ENCODE assay signal across 8 cellular contexts in genomic region chr6:161272600-161273355, GRCh38. TPM values are rescaled to one million over a fixed set of nuclear protein-coding genes. Genes with fewer than 3 reads are reported as not detected.
DNase-seq lines count a peak whose midpoint lies in the region; ATAC-seq and TF ChIP-seq lines count a peak whose summit lies in the region.

No MANE protein-coding gene starts in this region.

- H3K27me3 Mint-ChIP-seq in activated CD8-positive, alpha-beta T cell treated with anti-CD3 and anti-CD28 coated beads for 36 hours = peaks cover 3% of the 10 kb centered on the region

- WGBS in right cardiac atrium = 42% methylated on average over 11 of the region's 11 CpGs

- H3K27me3 ChIP-seq in HAP-1 (ENCODE audit: low read depth) (no peaks in the 10 kb centered on the region), right cardiac atrium (ENCODE audit: control insufficient read depth, insufficient read depth) (no peaks in the 10 kb centered on the region), gastrocnemius medialis (peaks cover 0 to 7% (median 3%) of the 10 kb centered on the region in 3 donors)

- peak overlapping the region; percentile 82 for H3K4me3 Mint-ChIP-seq in activated CD8-positive, alpha-beta T cell treated with anti-CD3 and anti-CD28 coated beads for 36 hours

- ATAC-seq in activated CD8-positive, alpha-beta T cell treated with anti-CD3 and anti-CD28 coated beads for 36 hours = no peak
- ATAC-seq in right cardiac atrium = peak in 1 of 2 donors; percentile 2
- ATAC-seq in gastrocnemius medialis = no peak
- no peak for ATAC-seq in GM18505 (IDR thresholded peaks at IDR 0.05; ENCODE audit: unreplicated experiment)
- ATAC-seq in GM18858 (IDR thresholded peaks at IDR 0.05; ENCODE audit: unreplicated experiment) = no peak

- TF ChIP-seq CTCF in AG09309 (IDR thresholded peaks at IDR 0.05; ENCODE audit: control insufficient read depth, insufficient read depth, low read depth, low read length, missing control alignments) = no peak
- no peak for TF ChIP-seq CTCF in activated CD8-positive, alpha-beta T cell treated with anti-CD3 and anti-CD28 coated beads for 36 hours (IDR thresholded peaks at IDR 0.05)
- TF ChIP-seq CTCF in gastrocnemius medialis (IDR thresholded peaks at IDR 0.05 in 4 of 5, conservative IDR thresholded peaks at IDR 0.05 in 1 of 5) = no peak

- no peaks in the 10 kb centered on the region for H3K36me3 Mint-ChIP-seq in activated CD8-positive, alpha-beta T cell treated with anti-CD3 and anti-CD28 coated beads for 36 hours (ENCODE audit: low read depth)

- DNase-seq in AG09309 (ENCODE audit: low read depth) = peak; percentile 20
- peak; percentile 50 to 76 for DNase-seq in HAP-1 (ENCODE audit: low spot score in 2 of 2)
- DNase-seq in activated CD8-positive, alpha-beta T cell treated with anti-CD3 and anti-CD28 coated beads for 36 hours = no peak
- DNase-seq in right cardiac atrium = no peak
- no peak for DNase-seq in gastrocnemius medialis
- DNase-seq in SHP77 treated with DMSO at 0.1 percent for 48 hours (lab: John Stamatoyannopoulos, UW) = no peak

- H3K9me3 ChIP-seq in HAP-1 (no peaks in the 10 kb centered on the region), right cardiac atrium (ENCODE audit: control insufficient read depth, low read length) (no peaks in the 10 kb centered on the region), gastrocnemius medialis (no peaks in the 10 kb centered on the region)

- H3K36me3 ChIP-seq in HAP-1 (replicated peaks) = no peaks in the 10 kb centered on the region
- no peaks in the 10 kb centered on the region for H3K36me3 ChIP-seq in gastrocnemius medialis

- TF ChIP-seq POLR2A in gastrocnemius medialis (IDR thresholded peaks at IDR 0.05) (no peak), GM18505 (IDR thresholded peaks at IDR 0.05; ENCODE audit: borderline replicate concordance, extremely low read depth, insufficient read depth, insufficient read length) (no peak)

- CTCF ChIA-PET in activated CD8-positive, alpha-beta T cell treated with anti-CD3 and anti-CD28 coated beads for 36 hours (lab: Charles Lee) = interaction anchor here (1.1 kb wide), 1 partner anchor 32 kb away, joined by 3 read pairs; no protein-coding TSS in a partner anchor

- H3K4me1 ChIP-seq in HAP-1 = peaks cover 6% of the 10 kb centered on the region; the same call in 1 of the 2 replicates
- no peaks in the 10 kb centered on the region for H3K4me1 ChIP-seq in right cardiac atrium (ENCODE audit: control insufficient read depth, insufficient read depth, low read length)
- peaks cover 0 to 10% of the 10 kb centered on the region in 2 donors for H3K4me1 ChIP-seq in gastrocnemius medialis

- H3K4me3 ChIP-seq in AG09309 (ENCODE audit: control insufficient read depth, low read depth, low read length) (peak overlapping the region; percentile 74), HAP-1 (peak overlapping the region; percentile 44), right cardiac atrium (ENCODE audit: low read length) (peak overlapping the region; percentile 93), gastrocnemius medialis (peak overlapping the region; percentile 35 to 62 (median 50))

- in situ Hi-C loops in HAP-1 (cut with MboI; ENCODE audit: low sequenced_read_pairs) = no loop called here
- in situ Hi-C loops in gastrocnemius medialis (cut with MboI; ENCODE audit: low sequenced_read_pairs in 4 of 4) = no loop called here

- peaks cover 19% of the 10 kb centered on the region for H3K4me1 Mint-ChIP-seq in activated CD8-positive, alpha-beta T cell treated with anti-CD3 and anti-CD28 coated beads for 36 hours (ENCODE audit: low read depth)

- H3K9me3 Mint-ChIP-seq in activated CD8-positive, alpha-beta T cell treated with anti-CD3 and anti-CD28 coated beads for 36 hours = no peaks in the 10 kb centered on the region

- intact Hi-C loops in activated CD8-positive, alpha-beta T cell treated with anti-CD3 and anti-CD28 coated beads for 36 hours (cut with micrococcal nuclease) = no loop called here
- intact Hi-C loops in right cardiac atrium (cut with DNase I) (no loop called here), gastrocnemius medialis (cut with DNase I; ENCODE audit: low total_unique reads) (no loop called here)

- POLR2A ChIA-PET in activated CD8-positive, alpha-beta T cell treated with anti-CD3 and anti-CD28 coated beads for 36 hours (lab: Charles Lee) = no interaction called here

- H3K27ac ChIP-seq in right cardiac atrium (ENCODE audit: low read length) (no peak overlapping the region), gastrocnemius medialis (no peak overlapping the region)

- H3K27ac Mint-ChIP-seq in activated CD8-positive, alpha-beta T cell treated with anti-CD3 and anti-CD28 coated beads for 36 hours = peak overlapping the region; percentile 81

RNA-seq across cellular contexts. Expression of gene AGPAT4, which starts 1.1 kb away (rescaled TPM):
- total RNA-seq in activated CD8-positive, alpha-beta T cell treated with anti-CD3 and anti-CD28 coated beads for 36 hours = 1 to 10 TPM; 3.5 to 4.7 TPM
- total RNA-seq in right cardiac atrium (1 to 10 TPM; 2.8 to 5.1 (median 3.3) TPM), gastrocnemius medialis (under 1 TPM; 0.36 to 0.61 (median 0.53) TPM)
- 1.5 TPM for polyA plus RNA-seq in right cardiac atrium

Comparison
In these comparisons a context has a peak if more than half of its experiments do, and no peak if none do; other contexts are left out.
1. DNase-seq: peak in AG09309 (single experiment) and HAP-1 (2 of 2); none in activated CD8-positive, alpha-beta T cell treated with anti-CD3 and anti-CD28 coated beads for 36 hours (single experiment), right cardiac atrium (0 of 3), gastrocnemius medialis (0 of 2) and SHP77 treated with DMSO at 0.1 percent for 48 hours (single experiment).
2. Peak in every context shown above with its lines, with median percentiles within 50 percentile points of each other: H3K4me3 ChIP-seq.